ENCODE assay signal across 1 cellular context in genomic region chr6:33815854-33816253, GRCh38.
TF ChIP-seq lines count a peak whose summit lies in the region.

No MANE protein-coding gene starts in this region.

TF ChIP-seq in GM12878, 131 proteins besides CTCF, POLR2A, EP300 and RAD21 (continued from another document):
- TF ChIP-seq ATF3 (IDR thresholded peaks at IDR 0.05; ENCODE audit: borderline replicate concordance, extremely low read depth, low read depth, low read length), result no peak
- TF ChIP-seq ZBTB40 (IDR thresholded peaks at IDR 0.05; ENCODE audit: borderline replicate concordance), result peak; percentile 50; the same call in 1 of the 2 replicates
